Comparison of ENCODE assay signal across 8 cellular contexts in genomic region chr15:82261566-82262421, GRCh38. TPM values are rescaled to one million over a fixed set of nuclear protein-coding genes. Genes with fewer than 3 reads are reported as not detected.
DNase-seq lines count a peak whose midpoint lies in the region; ATAC-seq, FAIRE-seq and TF ChIP-seq lines count a peak whose summit lies in the region.
"Not testable (repeated sequence)": the region's sequence is repeated elsewhere in the genome, so short reads cannot be mapped to it uniquely, and the experiment has no call there.

No MANE protein-coding gene starts in this region.

- BruUV-seq in GM12878 (replicated peaks; lab: Mats Ljungman, UMichigan): not testable (repeated sequence)

- not testable (repeated sequence) for TF ChIP-seq CTCF in GM12878 (IDR thresholded peaks at IDR 0.05 in 2 of 3, conservative IDR thresholded peaks at IDR 0.05 in 1 of 3; ENCODE audit: control insufficient read depth in 2 of 3, extremely low read depth in 1 of 3, insufficient read depth in 1 of 3, low read depth in 3 of 3, low read length in 3 of 3); pancreas (IDR thresholded peaks at IDR 0.05); upper lobe of right lung (IDR thresholded peaks at IDR 0.05)

- H3K4me1 ChIP-seq in GM12878 (ENCODE audit: control insufficient read depth, insufficient read depth, low read length); right cardiac atrium (ENCODE audit: control insufficient read depth, insufficient read depth, low read length); pancreas: not testable (repeated sequence)
- H3K4me1 ChIP-seq in upper lobe of right lung: peaks cover 12% of the 10 kb centered on the region

- not testable (repeated sequence) for H3K27me3 ChIP-seq in GM12878 (replicated peaks in 1 of 2; ENCODE audit: control insufficient read depth in 2 of 2, insufficient read depth in 2 of 2, low read length in 1 of 2); right cardiac atrium (ENCODE audit: control insufficient read depth, insufficient read depth); pancreas; upper lobe of right lung

- H3K9me3 Mint-ChIP-seq in T-cell: not testable (repeated sequence)

- SMC1A ChIA-PET in GM12878 (lab: Charles Lee; ENCODE audit: uncharacterized antibody, unreplicated experiment): interaction anchor here (1.0 kb wide), 1 partner anchor 18 kb away, joined by 5 read pairs; no protein-coding TSS in a partner anchor

- H3K79me2 ChIP-seq in GM12878 (ENCODE audit: control insufficient read depth, insufficient read depth, low read length): peaks cover 21% of the 10 kb centered on the region

- TF ChIP-seq EP300 in GM12878 (IDR thresholded peaks at IDR 0.05; ENCODE audit: borderline replicate concordance in 1 of 2, control insufficient read depth in 1 of 2, low read depth in 2 of 2, low read length in 2 of 2): not testable (repeated sequence)

- H3K36me3 Mint-ChIP-seq in T-cell: peaks cover 19% of the 10 kb centered on the region

- peak overlapping the region; percentile 73 for H3K9ac ChIP-seq in GM12878 (ENCODE audit: control insufficient read depth, insufficient read depth, low read length)

- in situ Hi-C loops in GM12878 (cut with MboI): not testable (repeated sequence)

- peaks cover 32 to 51% (median 33%) of the 10 kb centered on the region in 3 donors for H3K4me1 Mint-ChIP-seq in T-cell

- WGBS in GM12878 (ENCODE audit: insufficient coverage, insufficient replicate concordance, low lambda C conversion rate, missing lambda C conversion rate): under 1% methylated on average over 18 of the region's 19 CpGs
- 3% methylated on average over 19 of the region's 19 CpGs for WGBS in right cardiac atrium
- WGBS in pancreas, 2 donors: 1 to 2% methylated on average over 18 to 19 of the region's 19 CpGs

- POLR2A ChIA-PET in T-cell (lab: Charles Lee): interaction anchor here (0.6 kb wide), 2 partner anchors 24 to 216 kb away, joined by 3 read pairs; no protein-coding TSS in a partner anchor
- POLR2A ChIA-PET in GM12878 (lab: Charles Lee): interaction anchor here (1.1 kb wide), 1 partner anchor 25 kb away, joined by 4 read pairs; no protein-coding TSS in a partner anchor

- not testable (repeated sequence) for H3K9me3 ChIP-seq in GM12878 (replicated peaks; ENCODE audit: control insufficient read depth, insufficient read depth, low read length); right cardiac atrium (ENCODE audit: control insufficient read depth, low read length); pancreas; upper lobe of right lung

- FAIRE-seq in GM12878 (lab: Jason Lieb, UNC): peak; percentile 64
- FAIRE-seq in pancreas (lab: Jason Lieb, UNC): not testable (repeated sequence)

- H3K4me3 ChIP-seq in GM12878 (peak overlapping the region; percentile 76), right cardiac atrium (ENCODE audit: low read length) (peak overlapping the region; percentile 78), pancreas (peak overlapping the region; percentile 62 to 94 (median 80)), upper lobe of right lung (peak overlapping the region; percentile 72)

- CTCF ChIA-PET in T-cell (lab: Charles Lee) (interaction anchor here in 1 of 2 donors (1.0 kb wide), 1 partner anchor 22 kb away, joined by 3 read pairs; no protein-coding TSS in a partner anchor), GM12878 (lab: Yijun Ruan, JAX) (interaction anchor here (0.9 to 1.3 kb wide), 3 partner anchors 9 to 269 kb away, joined by 4 to 5 read pairs (median 4); no protein-coding TSS in a partner anchor)

- H2AFZ ChIP-seq in GM12878 (ENCODE audit: control insufficient read depth, low read depth, low read length): peak overlapping the region; percentile 93

- RAD21 ChIA-PET in GM12878 (lab: Charles Lee; ENCODE audit: unreplicated experiment): not testable (repeated sequence)

- H3K27ac Mint-ChIP-seq in T-cell: peak overlapping the region in 1 of 2 donors; percentile 61

- TF ChIP-seq RAD21 in GM12878 (IDR thresholded peaks at IDR 0.05; ENCODE audit: insufficient read depth, low read depth, low read length): not testable (repeated sequence)

- TF ChIP-seq POLR2A in GM12878 (IDR thresholded peaks at IDR 0.05; ENCODE audit: low read depth, low read length): not testable (repeated sequence)

- not testable (repeated sequence) for H3K36me3 ChIP-seq in GM12878 (ENCODE audit: control insufficient read depth in 2 of 2, insufficient read depth in 2 of 2, low read length in 1 of 2)
- H3K36me3 ChIP-seq in pancreas (peaks cover 0 to 10% (median 0%) of the 10 kb centered on the region in 3 donors), upper lobe of right lung (peaks cover 15% of the 10 kb centered on the region)

- H3K27me3 Mint-ChIP-seq in T-cell: not testable (repeated sequence)

- intact Hi-C loops in GM12878 (cut with micrococcal nuclease; ENCODE audit: unreplicated experiment): loop anchor here (2.0 kb wide), 1 partner anchor 25 kb away; no protein-coding TSS in a partner anchor
- intact Hi-C loops in right cardiac atrium (cut with DNase I); pancreas (cut with DNase I); upper lobe of right lung (cut with DNase I): not testable (repeated sequence)

- peak; percentile 25 for DNase-seq in KG1 (lab: John Stamatoyannopoulos, UW)
- DNase-seq in T-cell: peak in 3 of 34 experiments; percentile 2 to 17 (median 8)
- not testable (repeated sequence) for DNase-seq in GM12878 (ENCODE audit: low read depth, low spot score)
- peak in 2 of 3 donors; percentile 21 to 37 for DNase-seq in right cardiac atrium
- peak in 3 of 6 donors; percentile 22 to 56 (median 32) for DNase-seq in pancreas
- DNase-seq in upper lobe of right lung: peak; percentile 63

- not testable (repeated sequence) for H4K20me1 ChIP-seq in GM12878 (ENCODE audit: control insufficient read depth, insufficient read depth)

- ATAC-seq in GM18498 (IDR thresholded peaks at IDR 0.05; ENCODE audit: unreplicated experiment) (peak; percentile 21), HG02571 (IDR thresholded peaks at IDR 0.05; ENCODE audit: unreplicated experiment) (peak; percentile 19), GM12878 (peak; percentile 35), right cardiac atrium (peak; percentile 30 to 62), pancreas (peak; percentile 39 to 50 (median 41)), upper lobe of right lung (peak; percentile 38)
- ATAC-seq in T-cell (replicated peaks in 1 of 4): not testable (repeated sequence)

- H3K4me3 Mint-ChIP-seq in T-cell: peak overlapping the region; percentile 89 to 94 (median 92)

- H3K4me2 ChIP-seq in GM12878 (ENCODE audit: control insufficient read depth, insufficient read depth): peak overlapping the region; percentile 83

- H3K27ac ChIP-seq in GM12878 (ENCODE audit: control insufficient read depth, insufficient read depth): peak overlapping the region; percentile 69
- H3K27ac ChIP-seq in right cardiac atrium (ENCODE audit: low read length): not testable (repeated sequence)
- H3K27ac ChIP-seq in pancreas: peak overlapping the region; percentile 66 to 79 (median 72)
- peak overlapping the region; percentile 69 for H3K27ac ChIP-seq in upper lobe of right lung

RNA-seq across cellular contexts. Expression of gene EFL1, which starts 0.7 kb away (rescaled TPM):
- total RNA-seq in T-cell: 10 to 100 TPM; 16.5 to 22.0 (median 20.1) TPM
- 73.8 and 79.2 TPM in 2 replicates for total RNA-seq in GM12878 (2013; cell fraction: nucleolus; rRNA removed)
- total RNA-seq in GM12878 (2014; rRNA removed): 24.5 and 26.7 TPM in 2 replicates
- 31.3 and 33.0 TPM in 2 replicates for total RNA-seq in GM12878 (2014; rRNA removed; fragmentation: Illumina TruSeq; extraction: Trizol)
- 21.0 and 23.1 TPM in 2 replicates for total RNA-seq in GM12878 (2021)
- polyA plus RNA-seq in GM12878 (2011; ENCODE audit: low read depth): 10.4 TPM
- polyA plus RNA-seq in GM12878 (2011; rRNA removed): 26.1 and 35.6 TPM in 2 replicates
- polyA plus RNA-seq in GM12878 (2011; cell fraction: cytosol; rRNA removed): 13.1 and 13.9 TPM in 2 replicates
- 13.6 and 13.9 TPM in 2 replicates for polyA plus RNA-seq in GM12878 (2011; cell fraction: nucleus; rRNA removed)
- polyA plus RNA-seq in GM12878 (2012): 11.9 and 13.1 TPM in 2 replicates
- polyA plus RNA-seq in GM12878 (2014; fragmentation: Illumina TruSeq; extraction: Trizol): 42.3 and 42.9 TPM in 2 replicates
- 10 to 100 TPM in 1 of 2 experiments, 1 to 10 TPM in 1; 6.2 to 12.0 TPM for polyA plus RNA-seq in GM12878 (2014; fragmentation: Nextera tagmentation; extraction: Ambion mirVana)
- polyA plus RNA-seq in GM12878 (2014; rRNA removed): 16.2 and 18.4 TPM in 2 replicates
- 10 to 100 TPM; 24.9 to 25.3 TPM for polyA plus RNA-seq in GM12878 (2016; fragmentation: Nextera tagmentation; extraction: Ambion mirVana)
- 36.1 and 54.5 TPM in 2 replicates for polyA minus RNA-seq in GM12878 (2011; rRNA and poly(A)+ RNA removed)
- 10.5 and 14.7 TPM in 2 replicates for polyA minus RNA-seq in GM12878 (2011; cell fraction: cytosol; rRNA and poly(A)+ RNA removed)
- polyA minus RNA-seq in GM12878 (2011; cell fraction: nucleus; rRNA and poly(A)+ RNA removed): 25.4 and 45.6 TPM in 2 replicates
- total RNA-seq in right cardiac atrium: 10 to 100 TPM; 10.7 to 15.4 (median 11.6) TPM
- polyA plus RNA-seq in right cardiac atrium: 5.9 TPM
- 1 to 10 TPM; 4.9 to 9.7 (median 7.4) TPM for total RNA-seq in pancreas
- 1 to 10 TPM; 2.3 to 4.4 TPM for polyA plus RNA-seq in pancreas
- 13.8 TPM for total RNA-seq in upper lobe of right lung

RNA-seq across cellular contexts. Expression of gene SAXO2, which starts 0.8 kb away (rescaled TPM):
- total RNA-seq in T-cell (10 to 100 TPM in 1 of 5 donors, 1 to 10 TPM in 3, under 1 TPM in 1; 0.56 to 19.6 (median 2.1) TPM), GM12878 (2014; rRNA removed) (0.06 and 1.5 TPM in 2 replicates), GM12878 (2014; rRNA removed; fragmentation: Illumina TruSeq; extraction: Trizol) (1.2 and 1.7 TPM in 2 replicates), GM12878 (2021) (1.5 and 2.3 TPM in 2 replicates), right cardiac atrium (1 to 10 TPM; 1.8 to 4.3 (median 2.3) TPM), pancreas (1 to 10 TPM in 5 of 6 donors, under 1 TPM in 1; 0.88 to 4.3 (median 1.5) TPM), upper lobe of right lung (1.7 TPM)
- total RNA-seq in GM12878 (2013; cell fraction: nucleolus; rRNA removed): 2.8 and 8.0 TPM in 2 replicates
- not detected for polyA plus RNA-seq in GM12878 (2011; ENCODE audit: low read depth)
- polyA plus RNA-seq in GM12878 (2011; rRNA removed) (1.5 and 2.0 TPM in 2 replicates), GM12878 (2014; fragmentation: Illumina TruSeq; extraction: Trizol) (0.53 TPM in 1 of 2 replicates, not detected in the other), GM12878 (2014; fragmentation: Nextera tagmentation; extraction: Ambion mirVana) (1 to 10 TPM in 1 of 2 experiments, under 1 TPM in 1; 0.68 to 1.7 TPM), GM12878 (2014; rRNA removed) (0.55 and 1.2 TPM in 2 replicates), GM12878 (2016; fragmentation: Nextera tagmentation; extraction: Ambion mirVana) (1 to 10 TPM; 1.2 to 1.6 TPM), right cardiac atrium (3.8 TPM), pancreas (1 to 10 TPM; 1.6 to 7.1 TPM)
- 0.96 and 1.1 TPM in 2 replicates for polyA plus RNA-seq in GM12878 (2011; cell fraction: cytosol; rRNA removed)
- polyA plus RNA-seq in GM12878 (2011; cell fraction: nucleus; rRNA removed): 2.2 and 2.6 TPM in 2 replicates
- 0.32 and 1.5 TPM in 2 replicates for polyA plus RNA-seq in GM12878 (2012)
- 0.26 TPM in 1 of 2 replicates, not detected in the other for polyA minus RNA-seq in GM12878 (2011; rRNA and poly(A)+ RNA removed)
- not detected in 2 replicates for polyA minus RNA-seq in GM12878 (2011; cell fraction: cytosol; rRNA and poly(A)+ RNA removed)
- 0.73 and 1.5 TPM in 2 replicates for polyA minus RNA-seq in GM12878 (2011; cell fraction: nucleus; rRNA and poly(A)+ RNA removed)
